Comparison of ENCODE assay signal across 24 cellular contexts in the genomic region with DNA sequence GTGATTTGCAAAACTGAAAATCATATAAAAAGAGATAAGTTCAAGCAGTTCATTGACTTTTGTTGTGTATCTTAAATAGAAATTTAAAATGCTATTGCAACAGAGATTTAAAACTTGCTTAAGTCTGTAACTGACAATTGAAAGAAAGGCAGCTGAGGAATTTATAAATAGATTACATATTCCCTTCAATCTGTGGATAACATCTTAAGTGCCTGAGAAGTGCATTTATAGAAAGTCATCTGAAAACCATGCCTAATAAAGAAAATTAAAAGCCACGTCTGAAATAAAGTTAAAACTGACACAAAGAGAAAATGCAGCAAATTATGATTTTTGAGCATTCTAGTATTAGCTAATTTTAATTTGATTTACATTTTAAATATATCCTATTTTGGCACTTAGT.
DNase-seq lines count a peak whose midpoint lies in the region; ATAC-seq and TF ChIP-seq lines count a peak whose summit lies in the region.
"Had no signal": no experiment of that assay in that cellular context is flagged by ENCODE, and none has a peak within 500 bp of the region (broad histone marks: within the 10 kb centered on the region; RNA-seq: fewer than 3 reads in every experiment).

No MANE protein-coding gene starts in this region.

- no peak overlapping the region for H3K4me3 ChIP-seq in SK-N-SH (ENCODE audit: low read depth in 2 of 2, low read length in 1 of 2)
- no peak overlapping the region for H3K4me3 ChIP-seq in choroid plexus epithelial cell (ENCODE audit: low read depth, low read length)
- H3K4me3 ChIP-seq: A549, BLaER1, GM12878 had no signal

- H3K79me2 ChIP-seq in SK-N-SH (ENCODE audit: insufficient read depth): no peaks in the 10 kb centered on the region

- TF ChIP-seq RAD21 in SK-N-SH (IDR thresholded peaks at IDR 0.05; ENCODE audit: low read length): no peak

- ATAC-seq in SK-N-SH treated with all-trans-retinoic acid at 6 μM for 48 hours (no peak), GM19452 (IDR thresholded peaks at IDR 0.05; ENCODE audit: unreplicated experiment) (no peak), Right ventricle myocardium inferior (no peak)
- ATAC-seq: A549, GM12878 had no signal

- no peaks in the 10 kb centered on the region for H4K20me1 ChIP-seq in SK-N-SH (ENCODE audit: insufficient read depth)
- H4K20me1 ChIP-seq: BLaER1 had no signal

- H3K9me2 ChIP-seq in SK-N-SH: no peaks in the 10 kb centered on the region

- no peak overlapping the region for H3K9ac ChIP-seq in SK-N-SH
- H3K9ac ChIP-seq: BLaER1 had no signal

- no peaks in the 10 kb centered on the region; a peak in 1 of 4 replicates for H3K4me1 ChIP-seq in SK-N-SH (ENCODE audit: control insufficient read depth in 1 of 2, insufficient read depth in 2 of 2, low read depth in 1 of 2, low read length in 1 of 2)
- H3K4me1 ChIP-seq: A549, BE2C, BLaER1 had no signal

- no peak for TF ChIP-seq EP300 in SK-N-SH (IDR thresholded peaks at IDR 0.05; ENCODE audit: borderline replicate concordance in 1 of 2, low read depth in 1 of 2, low read length in 1 of 2)

- intact Hi-C loops in Right ventricle myocardium inferior (cut with DNase I): no loop called here

- H3K27me3 ChIP-seq in SK-N-SH (ENCODE audit: insufficient read depth): no peaks in the 10 kb centered on the region
- H3K27me3 ChIP-seq: BE2C, BLaER1 had no signal

- H3F3A ChIP-seq in SK-N-SH (replicated peaks; ENCODE audit: insufficient read depth): peaks cover 6% of the 10 kb centered on the region

- no peaks in the 10 kb centered on the region for H3K9me3 ChIP-seq in SK-N-SH
- H3K9me3 ChIP-seq: A549, BE2C, BLaER1 had no signal

- POLR2A ChIA-PET in SK-N-SH (lab: Yijun Ruan, JAX): no interaction called here

- no peak overlapping the region for H2AFZ ChIP-seq in SK-N-SH (ENCODE audit: low read depth)

- no peak overlapping the region for H3K4me2 ChIP-seq in SK-N-SH
- H3K4me2 ChIP-seq: A549, BLaER1 had no signal

- WGBS in SK-N-SH (ENCODE audit: low lambda C conversion rate): 7% methylated on average over 1 of the region's 1 CpG

- no peak for DNase-seq in SK-N-SH
- DNase-seq in choroid plexus epithelial cell (ENCODE audit: low read depth): peak; percentile 2
- DNase-seq in kidney glomerular epithelial cell (lab: John Stamatoyannopoulos, UW): peak; percentile 5
- DNase-seq in Right ventricle myocardium inferior (ENCODE audit: missing footprints): no peak
- DNase-seq in NCI-H345 treated with DMSO at 0.1 percent for 48 hours (lab: John Stamatoyannopoulos, UW; ENCODE audit: unreplicated experiment): no peak
- DNase-seq: BE2C; C1 segment of cervical spinal cord; CD4-positive, alpha-beta memory T cell; CD4-positive, CD25-positive, alpha-beta regulatory T cell; CD8-positive, alpha-beta memory T cell; COR-L47; DMS 273 treated with DMSO at 0.1 percent for 48 hours; DMS153; DMS53; DMS79; DND-41; EL; GDM1 had no signal

- H3K27ac ChIP-seq in SK-N-SH (ENCODE audit: low read depth in 2 of 2, low read length in 1 of 2): no peak overlapping the region
- H3K27ac ChIP-seq: 22Rv1, A549, BLaER1 had no signal

- TF ChIP-seq CTCF in SK-N-SH (IDR thresholded peaks at IDR 0.05) (no peak), choroid plexus epithelial cell (conservative IDR thresholded peaks at IDR 0.05; ENCODE audit: low read depth, low read length) (no peak)

- H3K36me3 ChIP-seq in SK-N-SH (replicated peaks in 1 of 2; ENCODE audit: control insufficient read depth in 1 of 2, insufficient read depth in 2 of 2, low read length in 1 of 2): no peaks in the 10 kb centered on the region
- H3K36me3 ChIP-seq: BE2C, BLaER1 had no signal

- CTCF ChIA-PET in SK-N-SH (lab: Yijun Ruan, JAX): no interaction called here

TF ChIP-seq in SK-N-SH treated with all-trans-retinoic acid at 6 μM for 48 hours, 23 proteins besides CTCF, POLR2A, EP300 and RAD21 (continues in another document):
- TF ChIP-seq BACH2 (CRISPR knock-in tag; IDR thresholded peaks at IDR 0.05; ENCODE audit: borderline replicate concordance) (no peak), CSDC2 (CRISPR knock-in tag; IDR thresholded peaks at IDR 0.05) (no peak), ISL1 (CRISPR knock-in tag; IDR thresholded peaks at IDR 0.05) (peak; percentile 90), GLIS3 (CRISPR knock-in tag; IDR thresholded peaks at IDR 0.05) (no peak), SNAI2 (CRISPR knock-in tag; IDR thresholded peaks at IDR 0.05) (no peak), ZFP3 (CRISPR knock-in tag; IDR thresholded peaks at IDR 0.05) (no peak)
- TF ChIP-seq, protein P1, sequence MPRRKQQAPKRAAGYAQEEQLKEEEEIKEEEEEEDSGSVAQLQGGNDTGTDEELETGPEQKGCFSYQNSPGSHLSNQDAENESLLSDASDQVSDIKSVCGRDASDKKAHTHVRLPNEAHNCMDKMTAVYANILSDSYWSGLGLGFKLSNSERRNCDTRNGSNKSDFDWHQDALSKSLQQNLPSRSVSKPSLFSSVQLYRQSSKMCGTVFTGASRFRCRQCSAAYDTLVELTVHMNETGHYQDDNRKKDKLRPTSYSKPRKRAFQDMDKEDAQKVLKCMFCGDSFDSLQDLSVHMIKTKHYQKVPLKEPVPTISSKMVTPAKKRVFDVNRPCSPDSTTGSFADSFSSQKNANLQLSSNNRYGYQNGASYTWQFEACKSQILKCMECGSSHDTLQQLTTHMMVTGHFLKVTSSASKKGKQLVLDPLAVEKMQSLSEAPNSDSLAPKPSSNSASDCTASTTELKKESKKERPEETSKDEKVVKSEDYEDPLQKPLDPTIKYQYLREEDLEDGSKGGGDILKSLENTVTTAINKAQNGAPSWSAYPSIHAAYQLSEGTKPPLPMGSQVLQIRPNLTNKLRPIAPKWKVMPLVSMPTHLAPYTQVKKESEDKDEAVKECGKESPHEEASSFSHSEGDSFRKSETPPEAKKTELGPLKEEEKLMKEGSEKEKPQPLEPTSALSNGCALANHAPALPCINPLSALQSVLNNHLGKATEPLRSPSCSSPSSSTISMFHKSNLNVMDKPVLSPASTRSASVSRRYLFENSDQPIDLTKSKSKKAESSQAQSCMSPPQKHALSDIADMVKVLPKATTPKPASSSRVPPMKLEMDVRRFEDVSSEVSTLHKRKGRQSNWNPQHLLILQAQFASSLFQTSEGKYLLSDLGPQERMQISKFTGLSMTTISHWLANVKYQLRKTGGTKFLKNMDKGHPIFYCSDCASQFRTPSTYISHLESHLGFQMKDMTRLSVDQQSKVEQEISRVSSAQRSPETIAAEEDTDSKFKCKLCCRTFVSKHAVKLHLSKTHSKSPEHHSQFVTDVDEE (CRISPR knock-in tag; IDR thresholded peaks at IDR 0.05): no peak

TF ChIP-seq in SK-N-SH, 30 proteins besides CTCF, POLR2A, EP300 and RAD21:
- TF ChIP-seq SMC3 (IDR thresholded peaks at IDR 0.05; ENCODE audit: low read depth, low read length): no peak
- TF ChIP-seq, protein P2, sequence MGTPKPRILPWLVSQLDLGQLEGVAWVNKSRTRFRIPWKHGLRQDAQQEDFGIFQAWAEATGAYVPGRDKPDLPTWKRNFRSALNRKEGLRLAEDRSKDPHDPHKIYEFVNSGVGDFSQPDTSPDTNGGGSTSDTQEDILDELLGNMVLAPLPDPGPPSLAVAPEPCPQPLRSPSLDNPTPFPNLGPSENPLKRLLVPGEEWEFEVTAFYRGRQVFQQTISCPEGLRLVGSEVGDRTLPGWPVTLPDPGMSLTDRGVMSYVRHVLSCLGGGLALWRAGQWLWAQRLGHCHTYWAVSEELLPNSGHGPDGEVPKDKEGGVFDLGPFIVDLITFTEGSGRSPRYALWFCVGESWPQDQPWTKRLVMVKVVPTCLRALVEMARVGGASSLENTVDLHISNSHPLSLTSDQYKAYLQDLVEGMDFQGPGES (IDR thresholded peaks at IDR 0.05; ENCODE audit: low read depth, low read length): no peak
- TF ChIP-seq, protein P3, sequence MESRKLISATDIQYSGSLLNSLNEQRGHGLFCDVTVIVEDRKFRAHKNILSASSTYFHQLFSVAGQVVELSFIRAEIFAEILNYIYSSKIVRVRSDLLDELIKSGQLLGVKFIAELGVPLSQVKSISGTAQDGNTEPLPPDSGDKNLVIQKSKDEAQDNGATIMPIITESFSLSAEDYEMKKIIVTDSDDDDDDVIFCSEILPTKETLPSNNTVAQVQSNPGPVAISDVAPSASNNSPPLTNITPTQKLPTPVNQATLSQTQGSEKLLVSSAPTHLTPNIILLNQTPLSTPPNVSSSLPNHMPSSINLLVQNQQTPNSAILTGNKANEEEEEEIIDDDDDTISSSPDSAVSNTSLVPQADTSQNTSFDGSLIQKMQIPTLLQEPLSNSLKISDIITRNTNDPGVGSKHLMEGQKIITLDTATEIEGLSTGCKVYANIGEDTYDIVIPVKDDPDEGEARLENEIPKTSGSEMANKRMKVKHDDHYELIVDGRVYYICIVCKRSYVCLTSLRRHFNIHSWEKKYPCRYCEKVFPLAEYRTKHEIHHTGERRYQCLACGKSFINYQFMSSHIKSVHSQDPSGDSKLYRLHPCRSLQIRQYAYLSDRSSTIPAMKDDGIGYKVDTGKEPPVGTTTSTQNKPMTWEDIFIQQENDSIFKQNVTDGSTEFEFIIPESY (IDR thresholded peaks at IDR 0.05; ENCODE audit: borderline replicate concordance, low read depth): no peak
- TF ChIP-seq, protein P4, sequence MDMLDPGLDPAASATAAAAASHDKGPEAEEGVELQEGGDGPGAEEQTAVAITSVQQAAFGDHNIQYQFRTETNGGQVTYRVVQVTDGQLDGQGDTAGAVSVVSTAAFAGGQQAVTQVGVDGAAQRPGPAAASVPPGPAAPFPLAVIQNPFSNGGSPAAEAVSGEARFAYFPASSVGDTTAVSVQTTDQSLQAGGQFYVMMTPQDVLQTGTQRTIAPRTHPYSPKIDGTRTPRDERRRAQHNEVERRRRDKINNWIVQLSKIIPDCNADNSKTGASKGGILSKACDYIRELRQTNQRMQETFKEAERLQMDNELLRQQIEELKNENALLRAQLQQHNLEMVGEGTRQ (IDR thresholded peaks at IDR 0.05; ENCODE audit: borderline replicate concordance, low read depth, low read length): no peak
- TF ChIP-seq MAX (IDR thresholded peaks at IDR 0.05; ENCODE audit: low read depth): no peak
- no peak for TF ChIP-seq TCF12 (IDR thresholded peaks at IDR 0.05)
- no peak for TF ChIP-seq TAF1 (IDR thresholded peaks at IDR 0.05; ENCODE audit: borderline replicate concordance, low read depth, low read length)
- TF ChIP-seq POLR2AphosphoS5 (IDR thresholded peaks at IDR 0.05; ENCODE audit: low read depth, low read length): no peak
- no peak for TF ChIP-seq MEF2A (IDR thresholded peaks at IDR 0.05; ENCODE audit: borderline replicate concordance, low read depth)
- no peak for TF ChIP-seq RCOR1 (IDR thresholded peaks at IDR 0.05; ENCODE audit: low read length)

Comparison
In these comparisons a context has a peak if more than half of its experiments do, and no peak if none do; other contexts are left out.
1. DNase-seq: peak in choroid plexus epithelial cell (single experiment) and kidney glomerular epithelial cell (single experiment); none in SK-N-SH (single experiment), Right ventricle myocardium inferior (single experiment) and NCI-H345 treated with DMSO at 0.1 percent for 48 hours (single experiment).